ENCODE assay signal across 1 cellular context in genomic region chr13:19601749-19602725, GRCh38.
TF ChIP-seq lines count a peak whose summit lies in the region.

No MANE protein-coding gene starts in this region.

TF ChIP-seq in K562, 482 proteins besides CTCF, POLR2A, EP300 and RAD21 (continues in another document):
- no peak for TF ChIP-seq ESRRA (IDR thresholded peaks at IDR 0.05; ENCODE audit: borderline replicate concordance, low read depth)
- TF ChIP-seq ZBTB11 (CRISPR knock-in tag; IDR thresholded peaks at IDR 0.05): peak; percentile 21 to 85 (median 53); a peak in 3 of 6 replicates
- TF ChIP-seq CREB3L1 (IDR thresholded peaks at IDR 0.05; ENCODE audit: borderline replicate concordance, low read depth): peak; percentile 51; the same call in 1 of the 2 replicates
- 0 out of 2 replicates have a peak, but pooled peaks have one; percentile 27 for TF ChIP-seq MTA3 (IDR thresholded peaks at IDR 0.05; ENCODE audit: borderline replicate concordance)
- TF ChIP-seq TGIF2 (CRISPR knock-in tag; IDR thresholded peaks at IDR 0.05): peak; percentile 38; the same call in 1 of the 2 replicates
- TF ChIP-seq RNF2 (IDR thresholded peaks at IDR 0.05): no peak
- TF ChIP-seq TAF15 (IDR thresholded peaks at IDR 0.05; ENCODE audit: low read depth, low read length): no peak
- TF ChIP-seq NCOA1 (IDR thresholded peaks at IDR 0.05; ENCODE audit: low read depth): no peak
- peak; percentile 17; the same call in 1 of the 2 replicates for TF ChIP-seq GABPB1 (CRISPR knock-in tag; IDR thresholded peaks at IDR 0.05)
- TF ChIP-seq L3MBTL2 (IDR thresholded peaks at IDR 0.05): peak; percentile 71
- no peak for TF ChIP-seq ZNF124 (CRISPR knock-in tag; IDR thresholded peaks at IDR 0.05)
- TF ChIP-seq PHF8 (IDR thresholded peaks at IDR 0.05; ENCODE audit: borderline replicate concordance, low read length): peak; percentile 62; the same call in 1 of the 2 replicates
- TF ChIP-seq KDM1A (IDR thresholded peaks at IDR 0.05): no peak
- TF ChIP-seq ZFX (CRISPR knock-in tag; IDR thresholded peaks at IDR 0.05): peak; percentile 57
- TF ChIP-seq NONO (IDR thresholded peaks at IDR 0.05; ENCODE audit: low read depth in 2 of 2, low read length in 1 of 2): 0 out of 4 replicates have a peak, but pooled peaks have one; percentile 21 to 24
- 0 out of 2 replicates have a peak, but pooled peaks have one; percentile 41 for TF ChIP-seq SPI1 (IDR thresholded peaks at IDR 0.05; ENCODE audit: borderline replicate concordance, low read depth, low read length)
- TF ChIP-seq ZBTB1 (CRISPR knock-in tag; IDR thresholded peaks at IDR 0.05; ENCODE audit: borderline replicate concordance, low read depth): peak; percentile 64; the same call in 1 of the 2 replicates
- no peak for TF ChIP-seq CHCHD3 (CRISPR knock-in tag; IDR thresholded peaks at IDR 0.05)
- no peak for TF ChIP-seq RHOXF2B (CRISPR knock-in tag; conservative IDR thresholded peaks at IDR 0.05)
- no peak for TF ChIP-seq ZNF584 (CRISPR knock-in tag; IDR thresholded peaks at IDR 0.05; ENCODE audit: low read depth)
- no peak for TF ChIP-seq PCBP2 (IDR thresholded peaks at IDR 0.05; ENCODE audit: low read depth, low read length, poor library complexity, severe bottlenecking)
- TF ChIP-seq MYC (IDR thresholded peaks at IDR 0.05; ENCODE audit: low read depth, low read length): peak; percentile 12; the same call in 1 of the 2 replicates
- no peak for TF ChIP-seq MYC (CRISPR knock-in tag; IDR thresholded peaks at IDR 0.05; ENCODE audit: borderline replicate concordance, low read depth)
- no peak for TF ChIP-seq CEBPB (tag; IDR thresholded peaks at IDR 0.05)
- TF ChIP-seq BMI1 (IDR thresholded peaks at IDR 0.05; ENCODE audit: low read length): no peak
- TF ChIP-seq ETV6 (IDR thresholded peaks at IDR 0.05; ENCODE audit: borderline replicate concordance in 1 of 2, low read depth in 2 of 2, low read length in 1 of 2): 0 out of 4 replicates have a peak, but pooled peaks of 1 of the 2 experiments have one; percentile 44
- no peak for TF ChIP-seq ETV6 (CRISPR knock-in tag; IDR thresholded peaks at IDR 0.05; ENCODE audit: borderline replicate concordance)
- peak; percentile 85 for TF ChIP-seq RBFOX2 (IDR thresholded peaks at IDR 0.05; ENCODE audit: low read depth, low read length)
- TF ChIP-seq RBBP5 (IDR thresholded peaks at IDR 0.05; ENCODE audit: borderline replicate concordance, insufficient read depth, low read length, poor library complexity, severe bottlenecking): no peak
- TF ChIP-seq ZBTB7A (IDR thresholded peaks at IDR 0.05; ENCODE audit: borderline replicate concordance, control insufficient read depth, low read depth, low read length): peak; percentile 56; the same call in 1 of the 2 replicates
- peak; percentile 61 to 65; a peak in 2 of 4 replicates for TF ChIP-seq NRF1 (conservative IDR thresholded peaks at IDR 0.05 in 1 of 2, IDR thresholded peaks at IDR 0.05 in 1 of 2)
- no peak for TF ChIP-seq SNIP1 (IDR thresholded peaks at IDR 0.05; ENCODE audit: low read depth)
- no peak for TF ChIP-seq BRD4 (IDR thresholded peaks at IDR 0.05)
- no peak for TF ChIP-seq CBFB (CRISPR knock-in tag; IDR thresholded peaks at IDR 0.05)
- TF ChIP-seq GABPB2 (CRISPR knock-in tag; conservative IDR thresholded peaks at IDR 0.05): no peak
- TF ChIP-seq YY1 (IDR thresholded peaks at IDR 0.05; ENCODE audit: borderline replicate concordance in 1 of 3, control insufficient read depth in 1 of 3, extremely low read depth in 1 of 3, insufficient read depth in 3 of 3, insufficient read length in 1 of 3, insufficient replicate concordance in 2 of 3, low read depth in 1 of 3, low read length in 2 of 3): peak in 2 of 3 experiments; percentile 30 to 45
- peak; percentile 30 for TF ChIP-seq PCBP1 (IDR thresholded peaks at IDR 0.05; ENCODE audit: low read depth, low read length, poor library complexity, severe bottlenecking)
- no peak for TF ChIP-seq THRA (IDR thresholded peaks at IDR 0.05)
- no peak for TF ChIP-seq PATZ1 (CRISPR knock-in tag; IDR thresholded peaks at IDR 0.05; ENCODE audit: borderline replicate concordance)
- TF ChIP-seq CCNT2 (IDR thresholded peaks at IDR 0.05; ENCODE audit: borderline replicate concordance, extremely low read depth, insufficient read length, low read depth, low read length): peak; percentile 33
- TF ChIP-seq ZNF347 (CRISPR knock-in tag; IDR thresholded peaks at IDR 0.05; ENCODE audit: low read depth): no peak
- no peak for TF ChIP-seq ZNF165 (CRISPR knock-in tag; IDR thresholded peaks at IDR 0.05; ENCODE audit: borderline replicate concordance)
- TF ChIP-seq MBD1 (CRISPR knock-in tag; IDR thresholded peaks at IDR 0.05): no peak
- TF ChIP-seq ZNF324 (CRISPR knock-in tag; IDR thresholded peaks at IDR 0.05): no peak
- no peak for TF ChIP-seq ZFP30 (CRISPR knock-in tag; IDR thresholded peaks at IDR 0.05; ENCODE audit: borderline replicate concordance)
- TF ChIP-seq FOXP4 (CRISPR knock-in tag; IDR thresholded peaks at IDR 0.05; ENCODE audit: borderline replicate concordance): no peak
- TF ChIP-seq TAF1 (IDR thresholded peaks at IDR 0.05; ENCODE audit: control insufficient read depth, extremely low read depth, insufficient read depth, low read length, severe bottlenecking): peak; percentile 41
- peak; percentile 55 for TF ChIP-seq CXXC5 (CRISPR knock-in tag; IDR thresholded peaks at IDR 0.05)
- TF ChIP-seq MYBL2 (IDR thresholded peaks at IDR 0.05; ENCODE audit: low read depth): no peak
- TF ChIP-seq MYBL2 (CRISPR knock-in tag; IDR thresholded peaks at IDR 0.05; ENCODE audit: borderline replicate concordance): no peak
